Comparison of ENCODE assay signal across 8 cellular contexts in the genomic region with DNA sequence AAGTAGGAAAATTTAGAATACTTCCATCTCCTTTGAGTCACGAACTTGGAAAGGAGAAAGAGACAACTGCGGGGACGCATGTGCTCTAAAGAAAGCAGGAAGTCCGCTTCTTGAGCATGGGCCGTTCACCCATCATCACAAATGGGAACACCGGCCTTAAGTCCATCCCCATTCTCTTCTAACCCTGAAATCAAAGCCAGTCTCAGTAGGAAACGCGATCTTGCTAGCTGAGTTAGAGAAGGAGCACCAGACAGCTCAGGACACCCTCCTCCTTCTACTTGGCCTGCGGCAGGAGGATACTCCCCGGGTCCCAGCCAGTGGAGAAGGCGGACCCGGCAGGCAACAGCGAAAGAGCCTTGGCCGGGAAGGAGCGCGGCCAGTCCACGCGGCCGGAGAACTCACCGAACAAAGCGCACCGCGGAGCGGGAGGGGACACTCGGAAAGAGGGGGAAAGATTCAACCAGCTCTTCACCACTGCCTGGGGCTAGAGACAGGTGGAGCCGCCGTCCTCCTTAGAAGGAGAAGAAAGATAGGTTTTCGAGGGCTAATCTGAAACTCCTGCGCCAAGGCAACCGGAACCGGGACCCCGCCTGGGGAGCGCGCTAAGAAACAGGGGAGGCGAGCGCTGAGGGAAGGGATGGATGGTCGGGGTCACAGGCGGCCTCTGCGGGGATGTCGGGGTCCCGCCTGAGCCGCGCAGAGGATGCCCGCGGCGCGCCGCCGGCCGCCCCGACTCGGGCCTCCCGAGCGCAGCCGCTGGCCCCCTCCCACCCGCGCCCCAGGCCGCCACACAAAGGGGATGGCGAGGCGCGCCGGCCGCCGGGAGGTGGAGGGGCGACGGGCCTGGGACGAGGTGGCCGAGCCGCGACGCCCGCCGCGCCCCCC. TPM values are rescaled to one million over a fixed set of nuclear protein-coding genes. Genes with fewer than 3 reads are reported as not detected.
DNase-seq lines count a peak whose midpoint lies in the region; ATAC-seq and TF ChIP-seq lines count a peak whose summit lies in the region.

No MANE protein-coding gene starts in this region.

- H3K27ac Mint-ChIP-seq in activated T-cell treated with anti-CD3 and anti-CD28 coated beads, Interleukin-2, amount 50 U/mL, for 72 hours = peak overlapping the region; percentile 95
- peak overlapping the region; percentile 99 for H3K27ac Mint-ChIP-seq in nephron progenitor cell

- TF ChIP-seq EP300 in suprapubic skin (IDR thresholded peaks at IDR 0.05) = peak; percentile 16

- TF ChIP-seq CTCF in OCI-LY1 (IDR thresholded peaks at IDR 0.05; ENCODE audit: low read length) = no peak
- TF ChIP-seq CTCF in fibroblast of pulmonary artery (IDR thresholded peaks at IDR 0.05; ENCODE audit: low read length, missing control alignments) = no peak
- TF ChIP-seq CTCF in nephron progenitor cell (IDR thresholded peaks at IDR 0.05) = no peak
- no peak for TF ChIP-seq CTCF in suprapubic skin (IDR thresholded peaks at IDR 0.05)

- peaks cover 18 to 32% (median 27%) of the 10 kb centered on the region in 11 experiments; a peak in 21 of 22 replicates for H3K36me3 ChIP-seq in BLaER1 treated with 17β-estradiol and CSF1 and Interleukin-3, amounts not matched to agents 10 nM and 100 nM
- H3K36me3 ChIP-seq in OCI-LY1 (ENCODE audit: insufficient read depth, low read length) = peaks cover 2% of the 10 kb centered on the region; the same call in 1 of the 2 replicates
- H3K36me3 ChIP-seq in suprapubic skin = no peaks in the 10 kb centered on the region

- H3K4me3 Mint-ChIP-seq in activated T-cell treated with anti-CD3 and anti-CD28 coated beads, Interleukin-2, amount 50 U/mL, for 72 hours = peak overlapping the region; percentile 94 to 99
- H3K4me3 Mint-ChIP-seq in nephron progenitor cell = peak overlapping the region; percentile 99

- H3K27ac ChIP-seq in BLaER1 treated with 17β-estradiol and CSF1 and Interleukin-3, amounts not matched to agents 10 nM and 100 nM = peak overlapping the region; percentile 93 to 99 (median 97)
- H3K27ac ChIP-seq in OCI-LY1 (ENCODE audit: low read depth, low read length, poor library complexity, severe bottlenecking) (peak overlapping the region; percentile 69), suprapubic skin (peak overlapping the region; percentile 93)

- H3K4me3 ChIP-seq in BLaER1 treated with 17β-estradiol and CSF1 and Interleukin-3, amounts not matched to agents 10 nM and 100 nM = peak overlapping the region; percentile 85 to 100 (median 96)
- H3K4me3 ChIP-seq in OCI-LY1 (ENCODE audit: low read depth, low read length, poor library complexity, severe bottlenecking) = peak overlapping the region; percentile 82
- peak overlapping the region; percentile 73 for H3K4me3 ChIP-seq in fibroblast of pulmonary artery (replicated peaks; ENCODE audit: low read depth, low read length)
- peak overlapping the region; percentile 92 for H3K4me3 ChIP-seq in suprapubic skin

- peaks cover 14 to 47% (median 43%) of the 10 kb centered on the region in 11 experiments for H4K20me1 ChIP-seq in BLaER1 treated with 17β-estradiol and CSF1 and Interleukin-3, amounts not matched to agents 10 nM and 100 nM
- no peaks in the 10 kb centered on the region for H4K20me1 ChIP-seq in OCI-LY1 (ENCODE audit: insufficient read depth, low read length)

- peak overlapping the region; percentile 95 to 99 (median 98) for H3K9ac ChIP-seq in BLaER1 treated with 17β-estradiol and CSF1 and Interleukin-3, amounts not matched to agents 10 nM and 100 nM
- H3K9ac ChIP-seq in OCI-LY1 (ENCODE audit: low read length) = peak overlapping the region; percentile 79

- under 1% methylated on average over 36 of the region's 74 CpGs for WGBS in suprapubic skin

- no peaks in the 10 kb centered on the region for H3K9me3 Mint-ChIP-seq in activated T-cell treated with anti-CD3 and anti-CD28 coated beads, Interleukin-2, amount 50 U/mL, for 72 hours
- peaks cover 10% of the 10 kb centered on the region for H3K9me3 Mint-ChIP-seq in nephron progenitor cell

- peaks cover 0 to 13% (median 10%) of the 10 kb centered on the region in 11 experiments; a peak in 18 of 22 replicates for H3K9me3 ChIP-seq in BLaER1 treated with 17β-estradiol and CSF1 and Interleukin-3, amounts not matched to agents 10 nM and 100 nM (replicated peaks in 1 of 11)
- H3K9me3 ChIP-seq in OCI-LY1 (ENCODE audit: low read length) = no peaks in the 10 kb centered on the region
- no peaks in the 10 kb centered on the region for H3K9me3 ChIP-seq in suprapubic skin

- H3K9me2 ChIP-seq in OCI-LY1 (ENCODE audit: low read depth, low read length) = no peaks in the 10 kb centered on the region

- H3F3A ChIP-seq in OCI-LY1 (ENCODE audit: insufficient read depth, low read length) = no peaks in the 10 kb centered on the region

- TF ChIP-seq POLR2A in suprapubic skin (IDR thresholded peaks at IDR 0.05) = peak in 1 of 2 donors; percentile 27

- peaks cover 35 to 50% (median 41%) of the 10 kb centered on the region in 10 experiments for H3K4me1 ChIP-seq in BLaER1 treated with 17β-estradiol and CSF1 and Interleukin-3, amounts not matched to agents 10 nM and 100 nM
- H3K4me1 ChIP-seq in OCI-LY1 (ENCODE audit: insufficient read depth, low read length, severe bottlenecking) (peaks cover 37% of the 10 kb centered on the region), suprapubic skin (peaks cover 30% of the 10 kb centered on the region)

- ATAC-seq in GM18873 (IDR thresholded peaks at IDR 0.05; ENCODE audit: low FRiP score, unreplicated experiment) (peak; percentile 14), HG03103 (IDR thresholded peaks at IDR 0.05; ENCODE audit: low read depth, unreplicated experiment) (peak; percentile 10)
- ATAC-seq in activated T-cell treated with anti-CD3 and anti-CD28 coated beads, Interleukin-2, amount 50 U/mL, for 72 hours (replicated peaks in 1 of 2) = peak; percentile 10 to 23

- peaks cover 41% of the 10 kb centered on the region for H3K4me1 Mint-ChIP-seq in activated T-cell treated with anti-CD3 and anti-CD28 coated beads, Interleukin-2, amount 50 U/mL, for 72 hours (ENCODE audit: low read depth)
- H3K4me1 Mint-ChIP-seq in nephron progenitor cell = peaks cover 42% of the 10 kb centered on the region

- DNase-seq in activated T-cell treated with anti-CD3 and anti-CD28 coated beads, Interleukin-2, amount 50 U/mL, for 72 hours = peak; percentile 27 to 41
- peak; percentile 79 for DNase-seq in fibroblast of pulmonary artery (ENCODE audit: low read depth)
- DNase-seq in nephron progenitor cell = peak; percentile 49
- peak; percentile 72 to 82 for DNase-seq in suprapubic skin (ENCODE audit: low spot score in 2 of 2)

- H3K27me3 Mint-ChIP-seq in activated T-cell treated with anti-CD3 and anti-CD28 coated beads, Interleukin-2, amount 50 U/mL, for 72 hours (ENCODE audit: low read depth) = no peaks in the 10 kb centered on the region
- H3K27me3 Mint-ChIP-seq in nephron progenitor cell (ENCODE audit: low read depth, poor library complexity) = peaks cover 4% of the 10 kb centered on the region

- peaks cover 4 to 8% of the 10 kb centered on the region in 2 donors for H3K36me3 Mint-ChIP-seq in activated T-cell treated with anti-CD3 and anti-CD28 coated beads, Interleukin-2, amount 50 U/mL, for 72 hours (ENCODE audit: insufficient read depth in 2 of 2)
- peaks cover 35% of the 10 kb centered on the region for H3K36me3 Mint-ChIP-seq in nephron progenitor cell (ENCODE audit: low read depth)

- H3K79me2 ChIP-seq in OCI-LY1 (ENCODE audit: insufficient read depth, low read length) = peaks cover 49% of the 10 kb centered on the region

- H3K4me2 ChIP-seq in BLaER1 treated with 17β-estradiol and CSF1 and Interleukin-3, amounts not matched to agents 10 nM and 100 nM = peak overlapping the region; percentile 69 to 97 (median 85)
- peak overlapping the region; percentile 73 for H3K4me2 ChIP-seq in OCI-LY1 (ENCODE audit: low read length)

- H2AFZ ChIP-seq in OCI-LY1 (ENCODE audit: low read length) = 0 out of 2 replicates have a peak overlapping the region, but pooled peaks have one; percentile 19

- H3K27me3 ChIP-seq in BLaER1 treated with 17β-estradiol and CSF1 and Interleukin-3, amounts not matched to agents 10 nM and 100 nM = no peaks in the 10 kb centered on the region
- H3K27me3 ChIP-seq in OCI-LY1 (ENCODE audit: insufficient read depth, low read length) (no peaks in the 10 kb centered on the region; the same call in 1 of the 2 replicates), suprapubic skin (no peaks in the 10 kb centered on the region)

RNA-seq across cellular contexts. Expression of a gene that starts 0.8 kb away (rescaled TPM):
- 10 to 100 TPM; 39.1 to 39.9 TPM for total RNA-seq in activated T-cell treated with anti-CD3 and anti-CD28 coated beads, Interleukin-2, amount 50 U/mL, for 72 hours
- 10 to 100 TPM; 10.9 to 17.5 (median 16.1) TPM for total RNA-seq in suprapubic skin

Comparison
In these comparisons a context has a peak if more than half of its experiments do, and no peak if none do; other contexts are left out.
1. Peak in every context shown above with its lines: DNase-seq, ATAC-seq, H3K4me3 ChIP-seq and H3K27ac ChIP-seq.